ENCODE assay signal across 1 cellular context in the genomic region with DNA sequence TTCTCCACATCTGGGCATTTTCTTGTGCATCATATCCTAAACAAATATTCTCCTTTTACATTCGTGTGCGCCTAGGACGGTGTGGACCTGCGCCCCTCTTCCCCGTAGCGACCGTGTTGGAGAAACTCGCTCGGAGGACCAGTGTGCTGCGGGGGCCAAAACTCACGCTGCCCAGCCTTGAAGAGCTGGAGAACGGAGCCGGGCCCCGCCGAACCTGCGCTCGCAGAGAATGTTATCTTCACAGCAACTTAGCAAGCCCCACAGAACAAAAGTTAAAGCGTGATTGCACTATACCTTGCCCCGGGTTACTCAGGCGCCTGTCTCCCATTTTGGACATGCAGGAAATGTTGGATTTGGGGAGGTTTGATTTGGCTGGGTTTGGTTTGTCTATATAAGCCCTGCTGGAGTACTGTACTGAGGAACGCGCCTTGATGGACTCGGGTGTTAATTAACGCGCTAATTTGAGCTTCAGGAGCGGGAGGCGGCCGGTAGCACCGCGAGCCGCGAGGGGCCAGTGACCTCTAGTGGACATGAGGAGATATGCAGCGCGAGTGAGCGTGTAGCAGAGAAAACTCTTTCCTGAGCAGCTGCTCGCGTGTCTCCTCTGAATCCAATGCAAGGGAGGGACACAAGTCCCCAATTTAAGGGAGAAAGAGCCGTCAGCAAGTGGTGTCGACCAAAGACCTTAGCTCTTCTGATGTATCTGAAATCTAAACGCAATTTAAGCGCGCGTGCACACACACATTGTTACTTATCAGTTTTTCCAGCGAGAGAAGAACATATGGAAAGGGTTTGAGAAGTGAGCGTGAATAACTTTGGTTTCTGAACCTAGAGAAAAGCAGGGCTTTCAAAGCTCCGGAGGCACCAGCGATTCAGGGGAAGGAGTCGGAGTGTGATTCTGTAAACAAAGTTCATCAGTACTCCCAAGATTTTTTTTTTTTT.
TF ChIP-seq lines count a peak whose summit lies in the region.

No MANE protein-coding gene starts in this region.

TF ChIP-seq in HEK293, 187 proteins besides CTCF, POLR2A, EP300 and RAD21 (continued from another document and continues in another):
- TF ChIP-seq, protein P1, sequence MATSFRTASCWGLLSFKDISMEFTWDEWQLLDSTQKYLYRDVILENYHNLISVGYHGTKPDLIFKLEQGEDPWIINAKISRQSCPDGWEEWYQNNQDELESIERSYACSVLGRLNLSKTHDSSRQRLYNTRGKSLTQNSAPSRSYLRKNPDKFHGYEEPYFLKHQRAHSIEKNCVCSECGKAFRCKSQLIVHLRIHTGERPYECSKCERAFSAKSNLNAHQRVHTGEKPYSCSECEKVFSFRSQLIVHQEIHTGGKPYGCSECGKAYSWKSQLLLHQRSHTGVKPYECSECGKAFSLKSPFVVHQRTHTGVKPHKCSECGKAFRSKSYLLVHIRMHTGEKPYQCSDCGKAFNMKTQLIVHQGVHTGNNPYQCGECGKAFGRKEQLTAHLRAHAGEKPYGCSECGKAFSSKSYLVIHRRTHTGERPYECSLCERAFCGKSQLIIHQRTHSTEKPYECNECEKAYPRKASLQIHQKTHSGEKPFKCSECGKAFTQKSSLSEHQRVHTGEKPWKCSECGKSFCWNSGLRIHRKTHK (tag by site-specific recombination; IDR thresholded peaks at IDR 0.05): no peak
- TF ChIP-seq ZNF624 (tag by site-specific recombination; IDR thresholded peaks at IDR 0.05) (no peak), ZNF777 (tag by site-specific recombination; IDR thresholded peaks at IDR 0.05; ENCODE audit: borderline replicate concordance) (no peak), ZNF16 (tag by site-specific recombination; IDR thresholded peaks at IDR 0.05; ENCODE audit: low read depth) (no peak), PRDM1 (tag by site-specific recombination; IDR thresholded peaks at IDR 0.05) (peak; percentile 81), ZBTB20 (tag by site-specific recombination; IDR thresholded peaks at IDR 0.05) (peak; percentile 96), ZNF544 (tag by site-specific recombination; IDR thresholded peaks at IDR 0.05) (no peak), ZNF747 (tag by site-specific recombination; IDR thresholded peaks at IDR 0.05) (no peak), ZNF626 (tag by site-specific recombination; IDR thresholded peaks at IDR 0.05) (no peak), MEIS1 (CRISPR knock-in tag; IDR thresholded peaks at IDR 0.05; ENCODE audit: borderline replicate concordance) (no peak), ZNF843 (tag by site-specific recombination; IDR thresholded peaks at IDR 0.05) (no peak), ZNF10 (tag by site-specific recombination; IDR thresholded peaks at IDR 0.05) (no peak), ZNF555 (tag by site-specific recombination; conservative IDR thresholded peaks at IDR 0.05) (no peak), ZNF654 (tag by site-specific recombination; IDR thresholded peaks at IDR 0.05; ENCODE audit: low read depth) (peak; percentile 93), ZNF23 (tag by site-specific recombination; IDR thresholded peaks at IDR 0.05; ENCODE audit: borderline replicate concordance) (no peak), ZNF274 (IDR thresholded peaks at IDR 0.05; ENCODE audit: low read length) (no peak), ZNF274 (tag by site-specific recombination; IDR thresholded peaks at IDR 0.05; ENCODE audit: borderline replicate concordance) (no peak), ZNF658 (tag by site-specific recombination; IDR thresholded peaks at IDR 0.05) (no peak), GLI4 (tag by site-specific recombination; IDR thresholded peaks at IDR 0.05) (no peak), ZNF670 (tag by site-specific recombination; IDR thresholded peaks at IDR 0.05; ENCODE audit: low read depth) (no peak), ZNF571 (tag by site-specific recombination; IDR thresholded peaks at IDR 0.05) (no peak), YY2 (tag by site-specific recombination; IDR thresholded peaks at IDR 0.05) (no peak), ZNF133 (tag by site-specific recombination; IDR thresholded peaks at IDR 0.05) (no peak), ZNF114 (tag by site-specific recombination; IDR thresholded peaks at IDR 0.05) (no peak), GLI2 (tag by site-specific recombination; IDR thresholded peaks at IDR 0.05; ENCODE audit: borderline replicate concordance, low read depth) (no peak), MYNN (tag by site-specific recombination; IDR thresholded peaks at IDR 0.05; ENCODE audit: borderline replicate concordance) (no peak), ZNF610 (tag by site-specific recombination; IDR thresholded peaks at IDR 0.05; ENCODE audit: borderline replicate concordance) (peak; percentile 69; the same call in 1 of the 2 replicates), ZNF473 (tag by site-specific recombination; IDR thresholded peaks at IDR 0.05) (no peak), ZNF394 (tag by site-specific recombination; IDR thresholded peaks at IDR 0.05; ENCODE audit: borderline replicate concordance) (peak; percentile 28; the same call in 1 of the 2 replicates), ZNF302 (tag by site-specific recombination; IDR thresholded peaks at IDR 0.05; ENCODE audit: low read depth) (no peak), ZNF335 (tag by site-specific recombination; conservative IDR thresholded peaks at IDR 0.05) (peak; percentile 87), ZNF416 (tag by site-specific recombination; IDR thresholded peaks at IDR 0.05) (no peak), FEZF1 (tag by site-specific recombination; IDR thresholded peaks at IDR 0.05) (no peak), ZBTB1 (tag by site-specific recombination; IDR thresholded peaks at IDR 0.05) (no peak), ZFP37 (tag by site-specific recombination; IDR thresholded peaks at IDR 0.05) (peak; percentile 82; the same call in 1 of the 2 replicates), ZSCAN16 (tag by site-specific recombination; IDR thresholded peaks at IDR 0.05) (no peak)
- TF ChIP-seq, protein P2, sequence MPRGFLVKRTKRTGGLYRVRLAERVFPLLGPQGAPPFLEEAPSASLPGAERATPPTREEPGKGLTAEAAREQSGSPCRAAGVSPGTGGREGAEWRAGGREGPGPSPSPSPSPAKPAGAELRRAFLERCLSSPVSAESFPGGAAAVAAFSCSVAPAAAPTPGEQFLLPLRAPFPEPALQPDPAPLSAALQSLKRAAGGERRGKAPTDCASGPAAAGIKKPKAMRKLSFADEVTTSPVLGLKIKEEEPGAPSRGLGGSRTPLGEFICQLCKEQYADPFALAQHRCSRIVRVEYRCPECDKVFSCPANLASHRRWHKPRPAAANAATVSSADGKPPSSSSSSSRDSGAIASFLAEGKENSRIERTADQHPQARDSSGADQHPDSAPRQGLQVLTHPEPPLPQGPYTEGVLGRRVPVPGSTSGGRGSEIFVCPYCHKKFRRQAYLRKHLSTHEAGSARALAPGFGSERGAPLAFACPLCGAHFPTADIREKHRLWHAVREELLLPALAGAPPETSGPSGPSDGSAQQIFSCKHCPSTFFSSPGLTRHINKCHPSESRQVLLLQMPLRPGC (tag by site-specific recombination; IDR thresholded peaks at IDR 0.05): no peak
- TF ChIP-seq, protein P3, sequence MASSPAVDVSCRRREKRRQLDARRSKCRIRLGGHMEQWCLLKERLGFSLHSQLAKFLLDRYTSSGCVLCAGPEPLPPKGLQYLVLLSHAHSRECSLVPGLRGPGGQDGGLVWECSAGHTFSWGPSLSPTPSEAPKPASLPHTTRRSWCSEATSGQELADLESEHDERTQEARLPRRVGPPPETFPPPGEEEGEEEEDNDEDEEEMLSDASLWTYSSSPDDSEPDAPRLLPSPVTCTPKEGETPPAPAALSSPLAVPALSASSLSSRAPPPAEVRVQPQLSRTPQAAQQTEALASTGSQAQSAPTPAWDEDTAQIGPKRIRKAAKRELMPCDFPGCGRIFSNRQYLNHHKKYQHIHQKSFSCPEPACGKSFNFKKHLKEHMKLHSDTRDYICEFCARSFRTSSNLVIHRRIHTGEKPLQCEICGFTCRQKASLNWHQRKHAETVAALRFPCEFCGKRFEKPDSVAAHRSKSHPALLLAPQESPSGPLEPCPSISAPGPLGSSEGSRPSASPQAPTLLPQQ (tag by site-specific recombination; IDR thresholded peaks at IDR 0.05): peak; percentile 57; the same call in 1 of the 2 replicates
- TF ChIP-seq, protein P4, sequence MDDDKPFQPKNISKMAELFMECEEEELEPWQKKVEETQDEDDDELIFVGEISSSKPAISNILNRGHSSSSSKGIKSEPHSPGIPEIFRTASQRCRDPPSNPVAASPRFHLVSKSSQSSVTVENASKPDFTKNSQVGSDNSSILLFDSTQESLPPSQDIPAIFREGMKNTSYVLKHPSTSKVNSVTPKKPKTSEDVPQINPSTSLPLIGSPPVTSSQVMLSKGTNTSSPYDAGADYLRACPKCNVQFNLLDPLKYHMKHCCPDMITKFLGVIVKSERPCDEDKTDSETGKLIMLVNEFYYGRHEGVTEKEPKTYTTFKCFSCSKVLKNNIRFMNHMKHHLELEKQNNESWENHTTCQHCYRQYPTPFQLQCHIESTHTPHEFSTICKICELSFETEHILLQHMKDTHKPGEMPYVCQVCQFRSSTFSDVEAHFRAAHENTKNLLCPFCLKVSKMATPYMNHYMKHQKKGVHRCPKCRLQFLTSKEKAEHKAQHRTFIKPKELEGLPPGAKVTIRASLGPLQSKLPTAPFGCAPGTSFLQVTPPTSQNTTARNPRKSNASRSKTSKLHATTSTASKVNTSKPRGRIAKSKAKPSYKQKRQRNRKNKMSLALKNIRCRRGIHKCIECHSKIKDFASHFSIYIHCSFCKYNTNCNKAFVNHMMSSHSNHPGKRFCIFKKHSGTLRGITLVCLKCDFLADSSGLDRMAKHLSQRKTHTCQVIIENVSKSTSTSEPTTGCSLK (tag by site-specific recombination; IDR thresholded peaks at IDR 0.05): no peak
- TF ChIP-seq, protein P5, sequence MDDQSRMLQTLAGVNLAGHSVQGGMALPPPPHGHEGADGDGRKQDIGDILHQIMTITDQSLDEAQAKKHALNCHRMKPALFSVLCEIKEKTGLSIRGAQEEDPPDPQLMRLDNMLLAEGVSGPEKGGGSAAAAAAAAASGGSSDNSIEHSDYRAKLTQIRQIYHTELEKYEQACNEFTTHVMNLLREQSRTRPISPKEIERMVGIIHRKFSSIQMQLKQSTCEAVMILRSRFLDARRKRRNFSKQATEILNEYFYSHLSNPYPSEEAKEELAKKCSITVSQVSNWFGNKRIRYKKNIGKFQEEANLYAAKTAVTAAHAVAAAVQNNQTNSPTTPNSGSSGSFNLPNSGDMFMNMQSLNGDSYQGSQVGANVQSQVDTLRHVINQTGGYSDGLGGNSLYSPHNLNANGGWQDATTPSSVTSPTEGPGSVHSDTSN (CRISPR knock-in tag; IDR thresholded peaks at IDR 0.05): no peak
- TF ChIP-seq, protein P6, sequence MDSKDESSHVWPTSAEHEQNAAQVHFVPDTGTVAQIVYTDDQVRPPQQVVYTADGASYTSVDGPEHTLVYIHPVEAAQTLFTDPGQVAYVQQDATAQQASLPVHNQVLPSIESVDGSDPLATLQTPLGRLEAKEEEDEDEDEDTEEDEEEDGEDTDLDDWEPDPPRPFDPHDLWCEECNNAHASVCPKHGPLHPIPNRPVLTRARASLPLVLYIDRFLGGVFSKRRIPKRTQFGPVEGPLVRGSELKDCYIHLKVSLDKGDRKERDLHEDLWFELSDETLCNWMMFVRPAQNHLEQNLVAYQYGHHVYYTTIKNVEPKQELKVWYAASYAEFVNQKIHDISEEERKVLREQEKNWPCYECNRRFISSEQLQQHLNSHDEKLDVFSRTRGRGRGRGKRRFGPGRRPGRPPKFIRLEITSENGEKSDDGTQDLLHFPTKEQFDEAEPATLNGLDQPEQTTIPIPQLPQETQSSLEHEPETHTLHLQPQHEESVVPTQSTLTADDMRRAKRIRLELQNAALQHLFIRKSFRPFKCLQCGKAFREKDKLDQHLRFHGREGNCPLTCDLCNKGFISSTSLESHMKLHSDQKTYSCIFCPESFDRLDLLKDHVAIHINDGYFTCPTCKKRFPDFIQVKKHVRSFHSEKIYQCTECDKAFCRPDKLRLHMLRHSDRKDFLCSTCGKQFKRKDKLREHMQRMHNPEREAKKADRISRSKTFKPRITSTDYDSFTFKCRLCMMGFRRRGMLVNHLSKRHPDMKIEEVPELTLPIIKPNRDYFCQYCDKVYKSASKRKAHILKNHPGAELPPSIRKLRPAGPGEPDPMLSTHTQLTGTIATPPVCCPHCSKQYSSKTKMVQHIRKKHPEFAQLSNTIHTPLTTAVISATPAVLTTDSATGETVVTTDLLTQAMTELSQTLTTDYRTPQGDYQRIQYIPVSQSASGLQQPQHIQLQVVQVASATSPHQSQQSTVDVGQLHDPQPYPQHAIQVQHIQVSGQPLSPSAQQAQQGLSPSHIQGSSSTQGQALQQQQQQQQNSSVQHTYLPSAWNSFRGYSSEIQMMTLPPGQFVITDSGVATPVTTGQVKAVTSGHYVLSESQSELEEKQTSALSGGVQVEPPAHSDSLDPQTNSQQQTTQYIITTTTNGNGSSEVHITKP (tag by site-specific recombination; IDR thresholded peaks at IDR 0.05): 0 out of 2 replicates have a peak, but pooled peaks have one; percentile 30
- TF ChIP-seq, protein P7, sequence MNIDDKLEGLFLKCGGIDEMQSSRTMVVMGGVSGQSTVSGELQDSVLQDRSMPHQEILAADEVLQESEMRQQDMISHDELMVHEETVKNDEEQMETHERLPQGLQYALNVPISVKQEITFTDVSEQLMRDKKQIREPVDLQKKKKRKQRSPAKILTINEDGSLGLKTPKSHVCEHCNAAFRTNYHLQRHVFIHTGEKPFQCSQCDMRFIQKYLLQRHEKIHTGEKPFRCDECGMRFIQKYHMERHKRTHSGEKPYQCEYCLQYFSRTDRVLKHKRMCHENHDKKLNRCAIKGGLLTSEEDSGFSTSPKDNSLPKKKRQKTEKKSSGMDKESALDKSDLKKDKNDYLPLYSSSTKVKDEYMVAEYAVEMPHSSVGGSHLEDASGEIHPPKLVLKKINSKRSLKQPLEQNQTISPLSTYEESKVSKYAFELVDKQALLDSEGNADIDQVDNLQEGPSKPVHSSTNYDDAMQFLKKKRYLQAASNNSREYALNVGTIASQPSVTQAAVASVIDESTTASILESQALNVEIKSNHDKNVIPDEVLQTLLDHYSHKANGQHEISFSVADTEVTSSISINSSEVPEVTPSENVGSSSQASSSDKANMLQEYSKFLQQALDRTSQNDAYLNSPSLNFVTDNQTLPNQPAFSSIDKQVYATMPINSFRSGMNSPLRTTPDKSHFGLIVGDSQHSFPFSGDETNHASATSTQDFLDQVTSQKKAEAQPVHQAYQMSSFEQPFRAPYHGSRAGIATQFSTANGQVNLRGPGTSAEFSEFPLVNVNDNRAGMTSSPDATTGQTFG (tag by site-specific recombination; IDR thresholded peaks at IDR 0.05; ENCODE audit: borderline replicate concordance): no peak
- TF ChIP-seq, protein P8, sequence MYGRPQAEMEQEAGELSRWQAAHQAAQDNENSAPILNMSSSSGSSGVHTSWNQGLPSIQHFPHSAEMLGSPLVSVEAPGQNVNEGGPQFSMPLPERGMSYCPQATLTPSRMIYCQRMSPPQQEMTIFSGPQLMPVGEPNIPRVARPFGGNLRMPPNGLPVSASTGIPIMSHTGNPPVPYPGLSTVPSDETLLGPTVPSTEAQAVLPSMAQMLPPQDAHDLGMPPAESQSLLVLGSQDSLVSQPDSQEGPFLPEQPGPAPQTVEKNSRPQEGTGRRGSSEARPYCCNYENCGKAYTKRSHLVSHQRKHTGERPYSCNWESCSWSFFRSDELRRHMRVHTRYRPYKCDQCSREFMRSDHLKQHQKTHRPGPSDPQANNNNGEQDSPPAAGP (tag by site-specific recombination; IDR thresholded peaks at IDR 0.05): peak; percentile 42; the same call in 1 of the 2 replicates
